26 cellular contexts compared by ENCODE assay signal in the genomic region with DNA sequence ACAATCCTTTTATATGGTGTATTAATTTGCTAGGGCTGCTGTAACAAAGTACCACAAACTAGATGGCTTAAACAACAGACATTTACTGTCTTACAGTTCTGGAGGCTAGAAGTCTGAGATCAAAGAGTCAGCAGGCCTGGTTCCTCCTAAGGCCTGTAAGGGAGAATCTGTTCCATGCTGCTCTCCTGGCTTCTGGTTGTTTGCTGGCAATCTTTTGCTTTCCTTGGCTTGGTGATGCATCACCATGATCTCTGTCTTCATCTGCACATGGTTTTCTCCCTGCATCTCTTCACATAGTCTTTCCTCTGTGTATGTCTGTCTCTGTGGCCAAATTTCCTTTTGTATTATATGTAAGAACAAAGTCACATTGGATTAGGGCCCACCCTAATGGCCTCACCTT.
"Had no signal": no experiment of that assay in that cellular context is flagged by ENCODE, and none has a peak within 500 bp of the region (broad histone marks: within the 10 kb centered on the region; RNA-seq: fewer than 3 reads in every experiment).

No MANE protein-coding gene starts in this region.

- H3K4me3 ChIP-seq: K562 had no signal

- FAIRE-seq: astrocyte, K562 had no signal

- DNase-seq: activated CD4-positive, alpha-beta T cell treated with anti-CD3 and anti-CD28 coated beads, Interleukin-2, amount 10 ng/mL, durations not matched to agents 24 days and 14 days; activated CD4-positive, alpha-beta T cell treated with anti-CD3 and anti-CD28 coated beads, Interleukin-2, amount 50 U/mL, for 48 hours; activated CD4-positive, CD25-positive, alpha-beta regulatory T cell treated with anti-CD3 and anti-CD28 coated beads, Interleukin-2, amount 50 U/mL, for 72 hours; activated CD8-positive, alpha-beta memory T cell treated with anti-CD3 and anti-CD28 coated beads for 24 hours; activated effector memory CD4-positive, alpha-beta T cell treated with anti-CD3 and anti-CD28 coated beads, Interleukin-2, amount 50 U/mL, for 16 hours; activated naive CD4-positive, alpha-beta T cell treated with Interleukin-2 at 50 U/mL for 16 hours; activated naive CD8-positive, alpha-beta T cell treated with anti-CD3 and anti-CD28 coated beads, Interleukin-2, amount 50 U/mL, for 24 hours; activated T-cell treated with anti-CD3 and anti-CD28 coated beads, Interleukin-2, amount 50 U/mL, for 4 hours; amniotic stem cell; Karpas-422; MM.1S; NCI-H1105; NCI-H1436; NCI-H1694 treated with DMSO at 0.1 percent for 48 hours; NCI-H2029 treated with DMSO at 0.1 percent for 48 hours; NCI-H510A treated with DMSO at 0.1 percent for 48 hours; NCI-H69; NK-92 treated with Interleukin-12 subunit alpha and Interleukin-12 subunit beta, amount 100 ng/mL, for 24 hours; OCI-M1; RPMI8226; SHP77 treated with DMSO at 0.1 percent for 48 hours had no signal

- ATAC-seq: activated naive CD4-positive, alpha-beta T cell treated with anti-CD3 and anti-CD28 coated beads, Interleukin-2, amount 50 U/mL, for 72 hours; activated naive CD8-positive, alpha-beta T cell treated with anti-CD3 and anti-CD28 coated beads, Interleukin-2, amount 50 U/mL, for 24 hours; activated T-cell treated with anti-CD3 and anti-CD28 coated beads, Interleukin-2, amount 50 U/mL, for 4 hours; K562; Panc1; WTC11 had no signal
